ENCODE assay signal across 12 cellular contexts in genomic region chr3:16305121-16305541, GRCh38. TPM values are rescaled to one million over a fixed set of nuclear protein-coding genes. Genes with fewer than 3 reads are reported as not detected.
A peak's percentile ranks its signal among the peaks of the same experiment; 100 is the strongest.
DNase-seq lines count a peak whose midpoint lies in the region; ATAC-seq and TF ChIP-seq lines count a peak whose summit lies in the region.
"Had no signal": no experiment of that assay in that cellular context is flagged by ENCODE, and none has a peak within 500 bp of the region (broad histone marks: within the 10 kb centered on the region; RNA-seq: fewer than 3 reads in every experiment).

No MANE protein-coding gene starts in this region.

- H3K36me3 Mint-ChIP-seq in activated CD4-positive, alpha-beta T cell treated with anti-CD3 and anti-CD28 coated beads, Interleukin-2, amount 10 ng/mL, durations not matched to agents 24 days and 14 days (ENCODE audit: low read depth), result peaks cover 66% of the 10 kb centered on the region
- H3K36me3 Mint-ChIP-seq in brain, result peaks cover 61% of the 10 kb centered on the region

- peaks cover 85% of the 10 kb centered on the region for H3K4me1 Mint-ChIP-seq in activated CD4-positive, alpha-beta T cell treated with anti-CD3 and anti-CD28 coated beads, Interleukin-2, amount 10 ng/mL, durations not matched to agents 24 days and 14 days
- H3K4me1 Mint-ChIP-seq in brain, result peaks cover 46% of the 10 kb centered on the region

- no peak for TF ChIP-seq CTCF in brain (conservative IDR thresholded peaks at IDR 0.05)

- H3K27ac Mint-ChIP-seq in activated CD4-positive, alpha-beta T cell treated with anti-CD3 and anti-CD28 coated beads, Interleukin-2, amount 10 ng/mL, durations not matched to agents 24 days and 14 days, result peak overlapping the region; percentile 86
- peak overlapping the region in 3 of 5 experiments; percentile 92 to 95 (median 95) for H3K27ac Mint-ChIP-seq in brain
- H3K27ac Mint-ChIP-seq: dendritic cell treated with granulocyte-macrophage colony-stimulating factor and Interleukin-4, amounts not matched to agents 40 ng/mL and 50 ng/mL, for 4 days had no signal

- intact Hi-C loops in activated CD4-positive, alpha-beta T cell treated with anti-CD3 and anti-CD28 coated beads, Interleukin-2, amount 10 ng/mL, durations not matched to agents 24 days and 14 days (cut with micrococcal nuclease), result loop anchor here (5.0 to 10.0 kb wide), 2 partner anchors 72 to 580 kb away; partner anchors contain the start of gene PLCL2

- ATAC-seq in GM21381 (IDR thresholded peaks at IDR 0.05; ENCODE audit: unreplicated experiment), result no peak
- ATAC-seq: lower lobe of right lung had no signal

- peak; percentile 53 for DNase-seq in activated CD4-positive, CD25-positive, alpha-beta regulatory T cell treated with anti-CD3 and anti-CD28 coated beads, Interleukin-2, amount 50 U/mL, for 72 hours
- DNase-seq in activated CD4-positive, CD25-positive, alpha-beta regulatory T cell (lab: John Stamatoyannopoulos, UW), result no peak
- peak; percentile 81 for DNase-seq in activated CD4-positive, alpha-beta T cell treated with anti-CD3 and anti-CD28 coated beads, Interleukin-2, amount 10 ng/mL, durations not matched to agents 24 days and 14 days
- peak; percentile 66 for DNase-seq in stimulated activated CD8-positive, alpha-beta memory T cell treated with anti-CD3 and anti-CD28 coated beads, Interleukin-4, amount 100 ng/mL, for 48 hours
- DNase-seq in KG1 (lab: John Stamatoyannopoulos, UW) (no peak), NCI-H2107 (lab: John Stamatoyannopoulos, UW) (no peak)
- DNase-seq: lower lobe of right lung, NCI-H1092, NCI-H69 had no signal

- H3K9me3 Mint-ChIP-seq in activated CD4-positive, alpha-beta T cell treated with anti-CD3 and anti-CD28 coated beads, Interleukin-2, amount 10 ng/mL, durations not matched to agents 24 days and 14 days, result peaks cover 6% of the 10 kb centered on the region
- peaks cover 0 to 4% (median 0%) of the 10 kb centered on the region in 5 experiments for H3K9me3 Mint-ChIP-seq in brain
- H3K9me3 Mint-ChIP-seq: dendritic cell treated with granulocyte-macrophage colony-stimulating factor and Interleukin-4, amounts not matched to agents 40 ng/mL and 50 ng/mL, for 4 days had no signal

- H3K4me3 Mint-ChIP-seq in activated CD4-positive, alpha-beta T cell treated with anti-CD3 and anti-CD28 coated beads, Interleukin-2, amount 10 ng/mL, durations not matched to agents 24 days and 14 days, result peak overlapping the region; percentile 76
- H3K4me3 Mint-ChIP-seq in brain, result no peak overlapping the region
- H3K4me3 Mint-ChIP-seq: dendritic cell treated with granulocyte-macrophage colony-stimulating factor and Interleukin-4, amounts not matched to agents 40 ng/mL and 50 ng/mL, for 4 days had no signal

- no peaks in the 10 kb centered on the region for H3K27me3 Mint-ChIP-seq in activated CD4-positive, alpha-beta T cell treated with anti-CD3 and anti-CD28 coated beads, Interleukin-2, amount 10 ng/mL, durations not matched to agents 24 days and 14 days
- H3K27me3 Mint-ChIP-seq in brain, result peaks cover 3% of the 10 kb centered on the region
- H3K27me3 Mint-ChIP-seq: dendritic cell treated with granulocyte-macrophage colony-stimulating factor and Interleukin-4, amounts not matched to agents 40 ng/mL and 50 ng/mL, for 4 days had no signal

RNA-seq across cellular contexts. Expression of gene OXNAD1, which starts 40.1 kb away (rescaled TPM):
- total RNA-seq in activated CD4-positive, alpha-beta T cell treated with anti-CD3 and anti-CD28 coated beads, Interleukin-2, amount 10 ng/mL, durations not matched to agents 24 days and 14 days, result 27.1 and 29.8 TPM in 2 replicates
- polyA plus RNA-seq in brain (ENCODE audit: insufficient read depth, low read depth, low replicate concordance), result 3.7 TPM

RNA-seq across cellular contexts. Expression of gene DPH3, which starts 40.4 kb away (rescaled TPM):
- 27.6 and 30.1 TPM in 2 replicates for total RNA-seq in activated CD4-positive, alpha-beta T cell treated with anti-CD3 and anti-CD28 coated beads, Interleukin-2, amount 10 ng/mL, durations not matched to agents 24 days and 14 days
- polyA plus RNA-seq in brain (ENCODE audit: insufficient read depth, low read depth, low replicate concordance), result 5.8 TPM

Comparison
In these comparisons a context has a peak if more than half of its experiments do, and no peak if none do; other contexts are left out.
1. DNase-seq: peak in activated CD4-positive, CD25-positive, alpha-beta regulatory T cell treated with anti-CD3 and anti-CD28 coated beads, Interleukin-2, amount 50 U/mL, for 72 hours (single experiment), activated CD4-positive, alpha-beta T cell treated with anti-CD3 and anti-CD28 coated beads, Interleukin-2, amount 10 ng/mL, durations not matched to agents 24 days and 14 days (single experiment) and stimulated activated CD8-positive, alpha-beta memory T cell treated with anti-CD3 and anti-CD28 coated beads, Interleukin-4, amount 100 ng/mL, for 48 hours (single experiment); none in activated CD4-positive, CD25-positive, alpha-beta regulatory T cell (0 of 4), KG1 (single experiment) and NCI-H2107 (single experiment).